ENCODE assay signal across 15 cellular contexts in genomic region chr7:148304456-148304855, GRCh38.
DNase-seq lines count a peak whose midpoint lies in the region; ATAC-seq lines count a peak whose summit lies in the region.
"Had no signal": no experiment of that assay in that cellular context is flagged by ENCODE, and none has a peak within 500 bp of the region (broad histone marks: within the 10 kb centered on the region; RNA-seq: fewer than 3 reads in every experiment).

No MANE protein-coding gene starts in this region.

- H3K4me1 Mint-ChIP-seq in stimulated activated effector memory CD8-positive, alpha-beta T cell treated with anti-CD3 and anti-CD28 coated beads, Interleukin-12 subunit alpha, Interleukin-12 subunit beta, amount 100 ng/mL, for 72 hours = no peaks in the 10 kb centered on the region

- H3K9me3 Mint-ChIP-seq in stimulated activated effector memory CD8-positive, alpha-beta T cell treated with anti-CD3 and anti-CD28 coated beads, Interleukin-12 subunit alpha, Interleukin-12 subunit beta, amount 100 ng/mL, for 72 hours = no peaks in the 10 kb centered on the region
- H3K9me3 Mint-ChIP-seq: activated naive CD4-positive, alpha-beta T cell treated with anti-CD3 and anti-CD28 coated beads, Interleukin-2, amount 50 U/mL, for 24 hours; effector memory CD8-positive, alpha-beta T cell had no signal

- H3K27ac Mint-ChIP-seq in stimulated activated effector memory CD8-positive, alpha-beta T cell treated with anti-CD3 and anti-CD28 coated beads, Interleukin-12 subunit alpha, Interleukin-12 subunit beta, amount 100 ng/mL, for 72 hours = no peak overlapping the region
- H3K27ac Mint-ChIP-seq: activated naive CD4-positive, alpha-beta T cell treated with anti-CD3 and anti-CD28 coated beads, Interleukin-2, amount 50 U/mL, for 24 hours; effector memory CD8-positive, alpha-beta T cell; type B pancreatic cell had no signal

- ATAC-seq in HG02623 (IDR thresholded peaks at IDR 0.05; ENCODE audit: unreplicated experiment) = peak; percentile 71
- ATAC-seq in left colon = peak; percentile 23
- no peak for ATAC-seq in stimulated activated effector memory CD8-positive, alpha-beta T cell treated with anti-CD3 and anti-CD28 coated beads, Interleukin-12 subunit alpha, Interleukin-12 subunit beta, amount 100 ng/mL, for 72 hours
- ATAC-seq: effector memory CD8-positive, alpha-beta T cell; PC-3 had no signal

- intact Hi-C loops in left colon (cut with DNase I, micrococcal nuclease) = no loop called here

- H3K36me3 Mint-ChIP-seq in stimulated activated effector memory CD8-positive, alpha-beta T cell treated with anti-CD3 and anti-CD28 coated beads, Interleukin-12 subunit alpha, Interleukin-12 subunit beta, amount 100 ng/mL, for 72 hours = no peaks in the 10 kb centered on the region
- H3K36me3 Mint-ChIP-seq: activated naive CD4-positive, alpha-beta T cell treated with anti-CD3 and anti-CD28 coated beads, Interleukin-2, amount 50 U/mL, for 24 hours; type B pancreatic cell had no signal

- H3K4me3 Mint-ChIP-seq in stimulated activated effector memory CD8-positive, alpha-beta T cell treated with anti-CD3 and anti-CD28 coated beads, Interleukin-12 subunit alpha, Interleukin-12 subunit beta, amount 100 ng/mL, for 72 hours = no peak overlapping the region
- H3K4me3 Mint-ChIP-seq: activated naive CD4-positive, alpha-beta T cell treated with anti-CD3 and anti-CD28 coated beads, Interleukin-2, amount 50 U/mL, for 24 hours; effector memory CD8-positive, alpha-beta T cell; type B pancreatic cell had no signal

- DNase-seq in DMS53 (lab: John Stamatoyannopoulos, UW) (peak; percentile 19), DMS53 treated with DMSO at 0.1 percent for 48 hours (lab: John Stamatoyannopoulos, UW; ENCODE audit: unreplicated experiment) (no peak), NCI-H345 treated with DMSO at 0.1 percent for 48 hours (lab: John Stamatoyannopoulos, UW; ENCODE audit: unreplicated experiment) (peak; percentile 49), left colon (no peak), cerebellar cortex (ENCODE audit: low spot score) (no peak), hippocampal formation (lab: John Stamatoyannopoulos, UW) (no peak)
- no peak for DNase-seq in stimulated activated effector memory CD8-positive, alpha-beta T cell treated with anti-CD3 and anti-CD28 coated beads, Interleukin-12 subunit alpha, Interleukin-12 subunit beta, amount 100 ng/mL, for 72 hours (ENCODE audit: low spot score in 2 of 2)
- DNase-seq: activated CD4-positive, CD25-positive, alpha-beta regulatory T cell treated with anti-CD3 and anti-CD28 coated beads, Interleukin-2, amount 50 U/mL, for 72 hours; effector memory CD8-positive, alpha-beta T cell; GDM1; PC-3; stimulated activated CD4-positive, alpha-beta T cell treated with anti-CD3 and anti-CD28 coated beads, Interleukin-2, amount 100 ng/mL, for 48 hours had no signal

Comparison
In these comparisons a context has a peak if more than half of its experiments do, and no peak if none do; other contexts are left out.
1. DNase-seq: peak in DMS53 (single experiment) and NCI-H345 treated with DMSO at 0.1 percent for 48 hours (single experiment); none in DMS53 treated with DMSO at 0.1 percent for 48 hours (single experiment), left colon (0 of 2), cerebellar cortex (single experiment), stimulated activated effector memory CD8-positive, alpha-beta T cell treated with anti-CD3 and anti-CD28 coated beads, Interleukin-12 subunit alpha, Interleukin-12 subunit beta, amount 100 ng/mL, for 72 hours (0 of 2) and hippocampal formation (0 of 2).